20 cellular contexts compared by ENCODE assay signal in the genomic region with DNA sequence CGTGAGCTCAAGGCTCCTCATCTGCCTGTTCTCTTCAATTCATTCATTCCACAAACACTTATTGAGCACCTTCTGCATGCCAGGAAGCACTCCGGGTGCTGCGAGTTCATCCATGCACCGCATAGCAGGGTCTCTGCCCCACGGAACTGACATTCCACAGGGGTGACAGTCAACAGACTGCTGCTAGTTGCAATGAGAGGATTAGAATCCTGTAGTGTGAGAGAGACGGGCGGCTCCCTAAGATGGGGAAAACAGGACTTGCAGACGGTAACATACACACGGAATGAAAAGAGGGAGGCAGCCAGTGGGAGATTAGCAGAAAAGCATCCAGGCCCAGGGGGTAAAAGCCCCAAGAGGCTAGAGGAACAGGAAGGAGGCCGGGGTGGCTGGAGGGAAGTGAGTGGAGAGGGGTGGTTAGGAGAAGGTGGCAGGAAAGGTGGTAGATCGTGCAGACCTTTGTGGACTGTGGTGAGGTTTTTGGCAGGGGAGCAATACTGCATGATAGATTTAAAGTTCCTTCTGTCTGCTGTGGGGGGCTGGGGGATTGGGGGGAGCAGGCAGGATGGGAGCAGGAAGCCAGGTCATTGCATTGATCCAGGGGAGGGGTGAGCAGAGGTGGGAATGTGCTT. TPM values are rescaled to one million over a fixed set of nuclear protein-coding genes. Genes with fewer than 3 reads are reported as not detected.
A peak's percentile ranks its signal among the peaks of the same experiment; 100 is the strongest.
DNase-seq lines count a peak whose midpoint lies in the region; ATAC-seq and TF ChIP-seq lines count a peak whose summit lies in the region.
"Had no signal": no experiment of that assay in that cellular context is flagged by ENCODE, and none has a peak within 500 bp of the region (broad histone marks: within the 10 kb centered on the region; RNA-seq: fewer than 3 reads in every experiment).

No MANE protein-coding gene starts in this region.

- POLR2A ChIA-PET in activated naive CD8-positive, alpha-beta T cell treated with anti-CD3 and anti-CD28 coated beads, Interleukin-2, amount 10 ng/mL, durations not matched to agents 7 days and 5 days (lab: Charles Lee), result interaction anchor here (0.8 kb wide), 1 partner anchor 22 kb away, joined by 3 read pairs; no protein-coding TSS in a partner anchor

- H3K27me3 ChIP-seq in GM23338 (ENCODE audit: insufficient read depth) (no peaks in the 10 kb centered on the region), neural progenitor cell (peaks cover 26% of the 10 kb centered on the region)

- H3K27ac Mint-ChIP-seq in T-helper 1 cell treated with Interleukin-12 subunit alpha and Interleukin-12 subunit beta and Interleukin-4 antibody, amounts not matched to agents 30 μg/mL and 1 μg/mL, for 36 hours, result peak overlapping the region; percentile 78
- H3K27ac Mint-ChIP-seq in GM23338 (no peak overlapping the region), neural progenitor cell (peak overlapping the region; percentile 74)
- no peak overlapping the region for H3K27ac Mint-ChIP-seq in activated naive CD8-positive, alpha-beta T cell treated with anti-CD3 and anti-CD28 coated beads, Interleukin-2, amount 10 ng/mL, durations not matched to agents 7 days and 5 days
- H3K27ac Mint-ChIP-seq: CD8-positive, alpha-beta T cell had no signal

- no peak for DNase-seq in T-helper 1 cell
- DNase-seq in GM23338 (ENCODE audit: low spot score), result no peak
- no peak for DNase-seq in activated naive CD8-positive, alpha-beta T cell treated with anti-CD3 and anti-CD28 coated beads, Interleukin-2, amount 10 ng/mL, durations not matched to agents 7 days and 5 days
- DNase-seq in neural progenitor cell (ENCODE audit: low spot score), result no peak
- no peak for DNase-seq in sciatic nerve (ENCODE audit: low spot score)
- no peak for DNase-seq in GM20000 (ENCODE audit: low spot score)
- DNase-seq: 8988T; activated effector memory CD4-positive, alpha-beta T cell treated with Interleukin-2 at 50 U/mL for 16 hours; CD8-positive, alpha-beta T cell; effector CD4-positive, alpha-beta T cell; lower lobe of right lung; NCI-H2029; NCI-H526 treated with DMSO at 0.1 percent for 48 hours; right cardiac atrium; stimulated activated CD4-positive, alpha-beta T cell treated with anti-CD3 and anti-CD28 coated beads, Interleukin-4, amount 100 ng/mL, for 1 hour; upper lobe of right lung had no signal

- H3K4me2 ChIP-seq in GM23338, result peak overlapping the region; percentile 62
- no peak overlapping the region for H3K4me2 ChIP-seq in neural progenitor cell

- H3K27ac ChIP-seq in GM23338 (ENCODE audit: low read depth) (peak overlapping the region; percentile 55; the same call in 1 of the 2 replicates), neural progenitor cell (no peak overlapping the region)
- H3K27ac ChIP-seq: breast epithelium, lower lobe of right lung, upper lobe of right lung had no signal

- intact Hi-C loops in sciatic nerve (cut with DNase I), result no loop called here

- H3K36me3 ChIP-seq in GM23338 (ENCODE audit: insufficient read depth), result 0 out of 2 replicates have a peak, but pooled peaks cover 3% of the 10 kb centered on the region
- H3K36me3 ChIP-seq in neural progenitor cell, result no peaks in the 10 kb centered on the region
- H3K36me3 ChIP-seq: breast epithelium, lower lobe of right lung, upper lobe of right lung had no signal

- H3K4me3 ChIP-seq in GM23338 (no peak overlapping the region), neural progenitor cell (no peak overlapping the region)
- H3K4me3 ChIP-seq: breast epithelium, lower lobe of right lung, upper lobe of right lung had no signal

- peaks cover 19% of the 10 kb centered on the region for H3K36me3 Mint-ChIP-seq in T-helper 1 cell treated with Interleukin-12 subunit alpha and Interleukin-12 subunit beta and Interleukin-4 antibody, amounts not matched to agents 30 μg/mL and 1 μg/mL, for 36 hours (ENCODE audit: low read depth)
- H3K36me3 Mint-ChIP-seq in GM23338 (ENCODE audit: low read depth) (peaks cover 7% of the 10 kb centered on the region; the same call in 2 of the 3 replicates), neural progenitor cell (no peaks in the 10 kb centered on the region)
- H3K36me3 Mint-ChIP-seq in activated naive CD8-positive, alpha-beta T cell treated with anti-CD3 and anti-CD28 coated beads, Interleukin-2, amount 10 ng/mL, durations not matched to agents 7 days and 5 days, result no peaks in the 10 kb centered on the region
- H3K36me3 Mint-ChIP-seq: CD8-positive, alpha-beta T cell had no signal

- H3K4me1 ChIP-seq in GM23338 (ENCODE audit: insufficient read depth) (peaks cover 49% of the 10 kb centered on the region), neural progenitor cell (peaks cover 8% of the 10 kb centered on the region)
- H3K4me1 ChIP-seq: breast epithelium had no signal

- no peak for ATAC-seq in GM23338
- ATAC-seq in activated naive CD8-positive, alpha-beta T cell treated with anti-CD3 and anti-CD28 coated beads, Interleukin-2, amount 10 ng/mL, durations not matched to agents 7 days and 5 days (ENCODE audit: low read depth), result peak; percentile 49
- no peak for ATAC-seq in HG02763 (IDR thresholded peaks at IDR 0.05; ENCODE audit: unreplicated experiment)
- no peak for ATAC-seq in sciatic nerve
- ATAC-seq: CD8-positive, alpha-beta T cell; HCT116; lower lobe of right lung; right cardiac atrium; upper lobe of right lung had no signal

- no peaks in the 10 kb centered on the region for H3K9me2 ChIP-seq in GM23338 (ENCODE audit: insufficient read depth)

- H3K79me2 ChIP-seq in GM23338 (replicated peaks; ENCODE audit: insufficient read depth), result peaks cover 70% of the 10 kb centered on the region
- H3K79me2 ChIP-seq in neural progenitor cell (ENCODE audit: low read depth), result no peaks in the 10 kb centered on the region

- H3K4me1 Mint-ChIP-seq in T-helper 1 cell treated with Interleukin-12 subunit alpha and Interleukin-12 subunit beta and Interleukin-4 antibody, amounts not matched to agents 30 μg/mL and 1 μg/mL, for 36 hours (ENCODE audit: low read depth), result peaks cover 42% of the 10 kb centered on the region
- peaks cover 42% of the 10 kb centered on the region for H3K4me1 Mint-ChIP-seq in GM23338
- peaks cover 31% of the 10 kb centered on the region for H3K4me1 Mint-ChIP-seq in activated naive CD8-positive, alpha-beta T cell treated with anti-CD3 and anti-CD28 coated beads, Interleukin-2, amount 10 ng/mL, durations not matched to agents 7 days and 5 days
- peaks cover 26% of the 10 kb centered on the region for H3K4me1 Mint-ChIP-seq in neural progenitor cell

- peak overlapping the region; percentile 63 for H3K4me3 Mint-ChIP-seq in T-helper 1 cell treated with Interleukin-12 subunit alpha and Interleukin-12 subunit beta and Interleukin-4 antibody, amounts not matched to agents 30 μg/mL and 1 μg/mL, for 36 hours
- H3K4me3 Mint-ChIP-seq in GM23338 (no peak overlapping the region; the same call in 2 of the 3 replicates), neural progenitor cell (no peak overlapping the region)
- H3K4me3 Mint-ChIP-seq in activated naive CD8-positive, alpha-beta T cell treated with anti-CD3 and anti-CD28 coated beads, Interleukin-2, amount 10 ng/mL, durations not matched to agents 7 days and 5 days, result peak overlapping the region; percentile 48
- H3K4me3 Mint-ChIP-seq: CD8-positive, alpha-beta T cell had no signal

- H3K27me3 Mint-ChIP-seq in T-helper 1 cell treated with Interleukin-12 subunit alpha and Interleukin-12 subunit beta and Interleukin-4 antibody, amounts not matched to agents 30 μg/mL and 1 μg/mL, for 36 hours (ENCODE audit: low read depth), result peaks cover under 1% of the 10 kb centered on the region
- H3K27me3 Mint-ChIP-seq in GM23338 (ENCODE audit: insufficient read depth, low read depth, poor library complexity) (peaks cover 23% of the 10 kb centered on the region), neural progenitor cell (ENCODE audit: insufficient read depth, low read depth) (peaks cover 22% of the 10 kb centered on the region)
- H3K27me3 Mint-ChIP-seq in activated naive CD8-positive, alpha-beta T cell treated with anti-CD3 and anti-CD28 coated beads, Interleukin-2, amount 10 ng/mL, durations not matched to agents 7 days and 5 days, result peaks cover 49% of the 10 kb centered on the region

- no peaks in the 10 kb centered on the region for H3K9me3 Mint-ChIP-seq in T-helper 1 cell treated with Interleukin-12 subunit alpha and Interleukin-12 subunit beta and Interleukin-4 antibody, amounts not matched to agents 30 μg/mL and 1 μg/mL, for 36 hours
- H3K9me3 Mint-ChIP-seq in GM23338 (no peaks in the 10 kb centered on the region), neural progenitor cell (no peaks in the 10 kb centered on the region)
- H3K9me3 Mint-ChIP-seq in activated naive CD8-positive, alpha-beta T cell treated with anti-CD3 and anti-CD28 coated beads, Interleukin-2, amount 10 ng/mL, durations not matched to agents 7 days and 5 days, result no peaks in the 10 kb centered on the region
- H3K9me3 Mint-ChIP-seq: CD8-positive, alpha-beta T cell had no signal

- H2AFZ ChIP-seq in GM23338 (no peak overlapping the region), neural progenitor cell (replicated peaks) (no peak overlapping the region)

- H4K20me1 ChIP-seq in GM23338 (replicated peaks; ENCODE audit: insufficient read depth) (no peaks in the 10 kb centered on the region), neural progenitor cell (ENCODE audit: low read depth) (no peaks in the 10 kb centered on the region)

- H3K9me3 ChIP-seq in neural progenitor cell (ENCODE audit: low read depth), result no peaks in the 10 kb centered on the region
- H3K9me3 ChIP-seq: breast epithelium, lower lobe of right lung, upper lobe of right lung had no signal

- peaks cover 21% of the 10 kb centered on the region for H3F3A ChIP-seq in GM23338 (replicated peaks; ENCODE audit: low read depth)
- H3F3A ChIP-seq in neural progenitor cell (ENCODE audit: low read depth), result peaks cover 4% of the 10 kb centered on the region

- TF ChIP-seq CTCF in GM23338 (conservative IDR thresholded peaks at IDR 0.05; ENCODE audit: low read depth in 2 of 2) (no peak), neural progenitor cell (IDR thresholded peaks at IDR 0.05) (no peak), GM20000 (IDR thresholded peaks at IDR 0.05; ENCODE audit: extremely low read depth, missing control alignments) (no peak)

- no peak overlapping the region for H3K9ac ChIP-seq in neural progenitor cell

RNA-seq across cellular contexts. Expression of gene TNFRSF8, which starts 6.6 kb away (rescaled TPM):
- total RNA-seq in GM23338 (2014; rRNA removed; shearing (Covaris generic)), result 26.1 and 28.2 TPM in 2 replicates
- polyA plus RNA-seq in GM23338 (2016; fragmentation: Nextera tagmentation; extraction: Ambion mirVana), result 11.7 and 11.8 TPM in 2 replicates
- under 1 TPM; 0.17 to 0.22 TPM for total RNA-seq in activated naive CD8-positive, alpha-beta T cell treated with anti-CD3 and anti-CD28 coated beads, Interleukin-2, amount 10 ng/mL, durations not matched to agents 7 days and 5 days
- total RNA-seq in neural progenitor cell (ENCODE audit: low replicate concordance) (not detected in 2 replicates), sciatic nerve (5.2 TPM)
- total RNA-seq: CD8-positive, alpha-beta T cell had no signal

RNA-seq across cellular contexts. Expression of gene MIIP, which starts 50.4 kb away (rescaled TPM):
- 99.7 and 117 TPM in 2 replicates for total RNA-seq in GM23338 (2014; rRNA removed; shearing (Covaris generic))
- 81.5 and 86.5 TPM in 2 replicates for polyA plus RNA-seq in GM23338 (2016; fragmentation: Nextera tagmentation; extraction: Ambion mirVana)
- total RNA-seq in activated naive CD8-positive, alpha-beta T cell treated with anti-CD3 and anti-CD28 coated beads, Interleukin-2, amount 10 ng/mL, durations not matched to agents 7 days and 5 days, result 10 to 100 TPM; 34.3 to 36.2 TPM
- total RNA-seq in neural progenitor cell (ENCODE audit: low replicate concordance), result 26.3 and 83.4 TPM in 2 replicates
- 33.3 TPM for total RNA-seq in sciatic nerve

Comparison
In these comparisons a context has a peak if more than half of its experiments do, and no peak if none do; other contexts are left out.
1. H3K27ac Mint-ChIP-seq: peak in T-helper 1 cell treated with Interleukin-12 subunit alpha and Interleukin-12 subunit beta and Interleukin-4 antibody, amounts not matched to agents 30 μg/mL and 1 μg/mL, for 36 hours (single experiment) and neural progenitor cell (single experiment); none in GM23338 (single experiment) and activated naive CD8-positive, alpha-beta T cell treated with anti-CD3 and anti-CD28 coated beads, Interleukin-2, amount 10 ng/mL, durations not matched to agents 7 days and 5 days (single experiment).
2. H3K4me3 Mint-ChIP-seq: peak in T-helper 1 cell treated with Interleukin-12 subunit alpha and Interleukin-12 subunit beta and Interleukin-4 antibody, amounts not matched to agents 30 μg/mL and 1 μg/mL, for 36 hours (single experiment) and activated naive CD8-positive, alpha-beta T cell treated with anti-CD3 and anti-CD28 coated beads, Interleukin-2, amount 10 ng/mL, durations not matched to agents 7 days and 5 days (single experiment); none in GM23338 (single experiment) and neural progenitor cell (single experiment).